Comparison of ENCODE assay signal across 19 cellular contexts in the genomic region with DNA sequence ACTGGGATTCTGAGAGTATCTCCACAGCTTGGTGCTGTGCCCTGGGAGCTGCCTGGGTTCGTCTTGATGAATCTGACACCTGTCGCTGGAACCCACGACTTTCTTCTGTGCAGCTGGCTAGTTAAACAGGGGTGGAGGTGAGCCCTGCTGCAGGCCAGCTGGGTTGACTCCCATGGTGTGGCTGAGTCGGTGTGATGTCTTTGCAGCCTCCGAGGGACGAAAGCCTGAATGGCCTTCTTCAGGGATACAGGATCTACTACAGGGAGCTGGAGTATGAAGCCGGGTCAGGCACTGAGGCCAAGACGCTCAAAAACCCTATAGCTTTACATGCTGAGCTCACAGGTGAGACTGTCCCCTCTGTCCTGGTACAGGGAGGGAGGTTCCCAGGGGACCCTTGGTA.
DNase-seq lines count a peak whose midpoint lies in the region; TF ChIP-seq lines count a peak whose summit lies in the region.
"Had no signal": no experiment of that assay in that cellular context is flagged by ENCODE, and none has a peak within 500 bp of the region (broad histone marks: within the 10 kb centered on the region; RNA-seq: fewer than 3 reads in every experiment).

No MANE protein-coding gene starts in this region.

- TF ChIP-seq EP300 in suprapubic skin (IDR thresholded peaks at IDR 0.05) = no peak

- no peak for TF ChIP-seq CTCF in glutamatergic neuron (IDR thresholded peaks at IDR 0.05; ENCODE audit: partially characterized antibody, unreplicated experiment)
- no peak for TF ChIP-seq CTCF in progenitor cell of endocrine pancreas (IDR thresholded peaks at IDR 0.05; ENCODE audit: unreplicated experiment)
- TF ChIP-seq CTCF in suprapubic skin (IDR thresholded peaks at IDR 0.05) = no peak
- TF ChIP-seq CTCF in A673 (conservative IDR thresholded peaks at IDR 0.05; ENCODE audit: low read depth, low read length) = no peak

- in situ Hi-C loops in HAP-1 (cut with MboI; ENCODE audit: low sequenced_read_pairs) = no loop called here

- 87% methylated on average over 6 of the region's 8 CpGs for WGBS in suprapubic skin

- H3K4me1 Mint-ChIP-seq in glutamatergic neuron (ENCODE audit: low read depth, unreplicated experiment) = peaks cover 23% of the 10 kb centered on the region
- H3K4me1 Mint-ChIP-seq in progenitor cell of endocrine pancreas (ENCODE audit: low read depth) = peaks cover 3% of the 10 kb centered on the region
- H3K4me1 Mint-ChIP-seq: B cell; CD4-positive, CD25-positive, alpha-beta regulatory T cell had no signal

- intact Hi-C loops in A673 (cut with micrococcal nuclease; ENCODE audit: unreplicated experiment) = no loop called here

- H3K4me3 Mint-ChIP-seq in glutamatergic neuron (ENCODE audit: unreplicated experiment) (no peak overlapping the region), progenitor cell of endocrine pancreas (ENCODE audit: low read depth) (no peak overlapping the region)
- H3K4me3 Mint-ChIP-seq: B cell; CD4-positive, CD25-positive, alpha-beta regulatory T cell; CD8-positive, alpha-beta T cell; HFFc6 had no signal

- H3K36me3 Mint-ChIP-seq in glutamatergic neuron (ENCODE audit: unreplicated experiment) (peaks cover 26% of the 10 kb centered on the region), progenitor cell of endocrine pancreas (ENCODE audit: insufficient read depth) (peaks cover 10% of the 10 kb centered on the region)
- H3K36me3 Mint-ChIP-seq: CD4-positive, CD25-positive, alpha-beta regulatory T cell; CD8-positive, alpha-beta T cell had no signal

- H3K4me3 ChIP-seq in SJCRH30 (no peak overlapping the region), suprapubic skin (no peak overlapping the region), HAP-1 (no peak overlapping the region), A673 (ENCODE audit: low read depth, low read length, poor library complexity, severe bottlenecking) (no peak overlapping the region)
- H3K4me3 ChIP-seq: A549, BLaER1 had no signal

- H3K9me3 ChIP-seq in SJCRH30 (replicated peaks) (no peaks in the 10 kb centered on the region), suprapubic skin (no peaks in the 10 kb centered on the region), HAP-1 (no peaks in the 10 kb centered on the region), A673 (ENCODE audit: low read depth, low read length, poor library complexity, severe bottlenecking) (no peaks in the 10 kb centered on the region)
- H3K9me3 ChIP-seq: BLaER1 had no signal

- H3K27me3 ChIP-seq in SJCRH30 (no peaks in the 10 kb centered on the region), suprapubic skin (no peaks in the 10 kb centered on the region), HAP-1 (ENCODE audit: low read depth) (no peaks in the 10 kb centered on the region), A673 (replicated peaks; ENCODE audit: insufficient read depth, low read depth, low read length, poor library complexity) (no peaks in the 10 kb centered on the region)
- H3K27me3 ChIP-seq: BLaER1 had no signal

- CTCF ChIA-PET in A673 (lab: Charles Lee) = no interaction called here

- H3K27ac ChIP-seq in SJCRH30 (no peak overlapping the region), suprapubic skin (no peak overlapping the region), A673 (ENCODE audit: low read depth, low read length, poor library complexity, severe bottlenecking) (no peak overlapping the region)
- H3K27ac ChIP-seq: A549, BLaER1, C4-2B had no signal

- H3K4me1 ChIP-seq in SJCRH30 = no peaks in the 10 kb centered on the region; the same call in 1 of the 2 replicates
- H3K4me1 ChIP-seq in suprapubic skin = peaks cover 9% of the 10 kb centered on the region
- H3K4me1 ChIP-seq in HAP-1 = no peaks in the 10 kb centered on the region
- no peaks in the 10 kb centered on the region for H3K4me1 ChIP-seq in A673 (ENCODE audit: insufficient read depth, low read length, poor library complexity, severe bottlenecking)
- H3K4me1 ChIP-seq: A549, BLaER1, Caco-2 had no signal

- H3K9me3 Mint-ChIP-seq in glutamatergic neuron (ENCODE audit: unreplicated experiment) (peaks cover 38% of the 10 kb centered on the region), progenitor cell of endocrine pancreas (ENCODE audit: low read depth) (no peaks in the 10 kb centered on the region)
- H3K9me3 Mint-ChIP-seq: CD8-positive, alpha-beta T cell had no signal

- no peaks in the 10 kb centered on the region for H3K36me3 ChIP-seq in SJCRH30
- H3K36me3 ChIP-seq in suprapubic skin = no peaks in the 10 kb centered on the region
- H3K36me3 ChIP-seq in HAP-1 (replicated peaks) = no peaks in the 10 kb centered on the region
- no peaks in the 10 kb centered on the region for H3K36me3 ChIP-seq in A673 (ENCODE audit: insufficient read depth, low read length, poor library complexity, severe bottlenecking)
- H3K36me3 ChIP-seq: BLaER1 had no signal

- no peak for TF ChIP-seq POLR2A in suprapubic skin (IDR thresholded peaks at IDR 0.05)

- H3K27ac Mint-ChIP-seq in glutamatergic neuron (ENCODE audit: unreplicated experiment) = peak overlapping the region; percentile 17
- peak overlapping the region; percentile 29 for H3K27ac Mint-ChIP-seq in progenitor cell of endocrine pancreas
- H3K27ac Mint-ChIP-seq: B cell; CD4-positive, CD25-positive, alpha-beta regulatory T cell; CD8-positive, alpha-beta T cell; HFFc6 had no signal

- no TSS peak for BruUV-seq in A673 (replicated peaks; lab: Mats Ljungman, UMichigan)

- peak; percentile 22 for DNase-seq in RPMI8226
- DNase-seq in glutamatergic neuron = no peak
- no peak for DNase-seq in progenitor cell of endocrine pancreas (ENCODE audit: low spot score, unreplicated experiment)
- no peak for DNase-seq in SJCRH30
- DNase-seq in suprapubic skin (ENCODE audit: low spot score in 2 of 2) = no peak
- no peak for DNase-seq in HAP-1 (ENCODE audit: low spot score in 2 of 2)
- no peak for DNase-seq in A673 (ENCODE audit: low spot score)
- DNase-seq: 8988T; Caco-2; CD4-positive, CD25-positive, alpha-beta regulatory T cell; CD8-positive, alpha-beta T cell; DMS153; DND-41; GOT3; HFFc6 had no signal

- peaks cover 31% of the 10 kb centered on the region for H3K27me3 Mint-ChIP-seq in glutamatergic neuron (ENCODE audit: unreplicated experiment)
- H3K27me3 Mint-ChIP-seq in progenitor cell of endocrine pancreas = no peaks in the 10 kb centered on the region
- H3K27me3 Mint-ChIP-seq: B cell; CD4-positive, CD25-positive, alpha-beta regulatory T cell had no signal

- POLR2A ChIA-PET in A673 (lab: Charles Lee; ENCODE audit: low non-redundant PET) = no interaction called here
